ENCODE assay signal across 10 cellular contexts in genomic region chr12:68786929-68787328, GRCh38. TPM values are rescaled to one million over a fixed set of nuclear protein-coding genes. Genes with fewer than 3 reads are reported as not detected.
A peak's percentile ranks its signal among the peaks of the same experiment; 100 is the strongest.
DNase-seq lines count a peak whose midpoint lies in the region; FAIRE-seq and TF ChIP-seq lines count a peak whose summit lies in the region.
"Had no signal": no experiment of that assay in that cellular context is flagged by ENCODE, and none has a peak within 500 bp of the region (broad histone marks: within the 10 kb centered on the region; RNA-seq: fewer than 3 reads in every experiment).

No MANE protein-coding gene starts in this region.

- H3K27ac Mint-ChIP-seq in progenitor cell of endocrine pancreas = peak overlapping the region; percentile 80
- no peak overlapping the region for H3K27ac Mint-ChIP-seq in activated naive CD4-positive, alpha-beta T cell treated with anti-CD3 and anti-CD28 coated beads, Interleukin-2, amount 10 ng/mL, durations not matched to agents 7 days and 5 days

- no peaks in the 10 kb centered on the region for H3K27me3 Mint-ChIP-seq in progenitor cell of endocrine pancreas
- no peaks in the 10 kb centered on the region for H3K27me3 Mint-ChIP-seq in activated naive CD4-positive, alpha-beta T cell treated with anti-CD3 and anti-CD28 coated beads, Interleukin-2, amount 10 ng/mL, durations not matched to agents 7 days and 5 days

- no peak for TF ChIP-seq CTCF in progenitor cell of endocrine pancreas (IDR thresholded peaks at IDR 0.05; ENCODE audit: unreplicated experiment)

- CTCF ChIA-PET in activated naive CD4-positive, alpha-beta T cell treated with anti-CD3 and anti-CD28 coated beads, Interleukin-2, amount 10 ng/mL, durations not matched to agents 7 days and 5 days (lab: Charles Lee) = interaction anchor here (1.0 to 1.3 kb wide), 2 partner anchors 13 to 43 kb away, joined by 3 to 4 read pairs; no protein-coding TSS in a partner anchor

- no peak overlapping the region for H3K4me3 Mint-ChIP-seq in progenitor cell of endocrine pancreas (ENCODE audit: low read depth)
- no peak overlapping the region for H3K4me3 Mint-ChIP-seq in activated naive CD4-positive, alpha-beta T cell treated with anti-CD3 and anti-CD28 coated beads, Interleukin-2, amount 10 ng/mL, durations not matched to agents 7 days and 5 days

- peak; percentile 54 for DNase-seq in MV-4-11 (lab: John Stamatoyannopoulos, UW)
- DNase-seq in cerebellar cortex (ENCODE audit: low spot score) = peak; percentile 29
- DNase-seq in progenitor cell of endocrine pancreas (ENCODE audit: low spot score, unreplicated experiment) = no peak
- no peak for DNase-seq in NCI-H1436 (lab: John Stamatoyannopoulos, UW)
- DNase-seq in cortex of kidney (lab: John Stamatoyannopoulos, UW) = no peak
- no peak for DNase-seq in activated naive CD4-positive, alpha-beta T cell treated with anti-CD3 and anti-CD28 coated beads, Interleukin-2, amount 10 ng/mL, durations not matched to agents 7 days and 5 days
- DNase-seq in mucosa of gallbladder (ENCODE audit: low spot score) = no peak
- DNase-seq: activated CD4-positive, alpha-beta T cell treated with anti-CD3 and anti-CD28 coated beads for 1 hour; central memory CD4-positive, alpha-beta T cell had no signal

- H3K9me3 Mint-ChIP-seq in progenitor cell of endocrine pancreas (ENCODE audit: low read depth) = no peaks in the 10 kb centered on the region
- no peaks in the 10 kb centered on the region for H3K9me3 Mint-ChIP-seq in activated naive CD4-positive, alpha-beta T cell treated with anti-CD3 and anti-CD28 coated beads, Interleukin-2, amount 10 ng/mL, durations not matched to agents 7 days and 5 days

- H3K4me1 Mint-ChIP-seq in progenitor cell of endocrine pancreas (ENCODE audit: low read depth) = peaks cover 13% of the 10 kb centered on the region
- peaks cover 7% of the 10 kb centered on the region for H3K4me1 Mint-ChIP-seq in activated naive CD4-positive, alpha-beta T cell treated with anti-CD3 and anti-CD28 coated beads, Interleukin-2, amount 10 ng/mL, durations not matched to agents 7 days and 5 days

- H3K36me3 Mint-ChIP-seq in progenitor cell of endocrine pancreas (ENCODE audit: insufficient read depth) = no peaks in the 10 kb centered on the region
- peaks cover under 1% of the 10 kb centered on the region for H3K36me3 Mint-ChIP-seq in activated naive CD4-positive, alpha-beta T cell treated with anti-CD3 and anti-CD28 coated beads, Interleukin-2, amount 10 ng/mL, durations not matched to agents 7 days and 5 days

- FAIRE-seq in G401.6 (lab: Jason Lieb, UNC) = peak; percentile 85

RNA-seq across cellular contexts. Expression of gene MDM2, which starts 21.0 kb away (rescaled TPM):
- total RNA-seq in progenitor cell of endocrine pancreas (153 and 159 TPM in 2 replicates), mucosa of gallbladder (73.2 TPM)

RNA-seq across cellular contexts. Expression of gene SLC35E3, which starts 41.0 kb away (rescaled TPM):
- total RNA-seq in progenitor cell of endocrine pancreas (12.8 and 17.1 TPM in 2 replicates), mucosa of gallbladder (6.1 TPM)

Comparison
In these comparisons a context has a peak if more than half of its experiments do, and no peak if none do; other contexts are left out.
1. DNase-seq: peak in MV-4-11 (single experiment) and cerebellar cortex (single experiment); none in progenitor cell of endocrine pancreas (single experiment), NCI-H1436 (single experiment), cortex of kidney (single experiment), activated naive CD4-positive, alpha-beta T cell treated with anti-CD3 and anti-CD28 coated beads, Interleukin-2, amount 10 ng/mL, durations not matched to agents 7 days and 5 days (single experiment) and mucosa of gallbladder (single experiment).